ENCODE assay signal across 13 cellular contexts in genomic region chr18:48979944-48980890, GRCh38. TPM values are rescaled to one million over a fixed set of nuclear protein-coding genes. Genes with fewer than 3 reads are reported as not detected.
DNase-seq lines count a peak whose midpoint lies in the region; ATAC-seq and TF ChIP-seq lines count a peak whose summit lies in the region.
"Had no signal": no experiment of that assay in that cellular context is flagged by ENCODE, and none has a peak within 500 bp of the region (broad histone marks: within the 10 kb centered on the region; RNA-seq: fewer than 3 reads in every experiment).

No MANE protein-coding gene starts in this region.

- peaks cover 5% of the 10 kb centered on the region; the same call in 1 of the 2 replicates for H3K4me1 ChIP-seq in DND-41 (ENCODE audit: insufficient read depth, low read length)
- H3K4me1 ChIP-seq in mucosa of rectum (ENCODE audit: control insufficient read depth in 2 of 2, insufficient read depth in 2 of 2, low read length in 2 of 2), result peaks cover 0 to 18% of the 10 kb centered on the region in 2 donors

- H3K36me3 ChIP-seq in DND-41 (ENCODE audit: insufficient read depth, low read length) (no peaks in the 10 kb centered on the region), mucosa of rectum (ENCODE audit: control insufficient read depth in 2 of 2, insufficient read depth in 2 of 2, low read length in 2 of 2) (no peaks in the 10 kb centered on the region)
- H3K36me3 ChIP-seq: esophagus muscularis mucosa, ovary had no signal

- no peaks in the 10 kb centered on the region for H3K79me2 ChIP-seq in DND-41 (ENCODE audit: insufficient read depth, low read length)

- peak overlapping the region; percentile 28 for H3K27ac Mint-ChIP-seq in activated T-helper 17 cell treated with anti-CD3 and anti-CD28 coated beads, Interleukin-2, amount 50 U/mL, for 72 hours

- H3K4me3 ChIP-seq in DND-41 (ENCODE audit: low read depth in 1 of 2, low read length in 2 of 2) (no peak overlapping the region), mucosa of rectum (ENCODE audit: low read length in 2 of 2) (no peak overlapping the region)
- H3K4me3 ChIP-seq: esophagus muscularis mucosa, ovary had no signal

- no peaks in the 10 kb centered on the region for H3K9me3 Mint-ChIP-seq in activated T-helper 17 cell treated with anti-CD3 and anti-CD28 coated beads, Interleukin-2, amount 50 U/mL, for 72 hours

- H3K27me3 Mint-ChIP-seq in activated T-helper 17 cell treated with anti-CD3 and anti-CD28 coated beads, Interleukin-2, amount 50 U/mL, for 72 hours, result peaks cover 8% of the 10 kb centered on the region

- no peaks in the 10 kb centered on the region for H4K20me1 ChIP-seq in DND-41 (ENCODE audit: insufficient read depth, low read length)

- no peaks in the 10 kb centered on the region for H3K9me3 ChIP-seq in DND-41 (ENCODE audit: insufficient read depth, low read length, severe bottlenecking)
- no peaks in the 10 kb centered on the region for H3K9me3 ChIP-seq in mucosa of rectum (ENCODE audit: control insufficient read depth in 2 of 2, low read length in 2 of 2)
- H3K9me3 ChIP-seq: esophagus muscularis mucosa, ovary had no signal

- no peak overlapping the region for H3K4me3 Mint-ChIP-seq in activated T-helper 17 cell treated with anti-CD3 and anti-CD28 coated beads, Interleukin-2, amount 50 U/mL, for 72 hours
- H3K4me3 Mint-ChIP-seq: T-helper 17 cell had no signal

- no peak overlapping the region for H3K9ac ChIP-seq in DND-41 (ENCODE audit: low read depth, low read length)
- no peak overlapping the region for H3K9ac ChIP-seq in mucosa of rectum (ENCODE audit: low read depth in 1 of 2, low read length in 2 of 2)

- no peak overlapping the region for H3K27ac ChIP-seq in DND-41 (ENCODE audit: low read length)
- peak overlapping the region; percentile 59 to 75 for H3K27ac ChIP-seq in mucosa of rectum (ENCODE audit: low read depth in 2 of 2, low read length in 2 of 2)
- H3K27ac ChIP-seq: esophagus muscularis mucosa, ovary had no signal

- no peak for TF ChIP-seq CTCF in DND-41 (IDR thresholded peaks at IDR 0.05; ENCODE audit: borderline replicate concordance, extremely low read depth, low read length, poor library complexity, severe bottlenecking)

- ATAC-seq in DND-41 (ENCODE audit: insufficient read depth, low read depth), result peak; percentile 45
- peak; percentile 19 for ATAC-seq in activated T-helper 17 cell treated with anti-CD3 and anti-CD28 coated beads, Interleukin-2, amount 50 U/mL, for 72 hours (replicated peaks)
- no peak for ATAC-seq in HG02571 (IDR thresholded peaks at IDR 0.05; ENCODE audit: unreplicated experiment)
- ATAC-seq in left lobe of liver, result no peak
- ATAC-seq in HG02840 (IDR thresholded peaks at IDR 0.05; ENCODE audit: low FRiP score, unreplicated experiment), result no peak
- ATAC-seq in GM19463 (IDR thresholded peaks at IDR 0.05; ENCODE audit: unreplicated experiment), result no peak
- ATAC-seq: T-helper 17 cell had no signal

- H3K4me1 Mint-ChIP-seq in activated T-helper 17 cell treated with anti-CD3 and anti-CD28 coated beads, Interleukin-2, amount 50 U/mL, for 72 hours, result peaks cover 6% of the 10 kb centered on the region

- no peaks in the 10 kb centered on the region for H3K27me3 ChIP-seq in DND-41 (ENCODE audit: insufficient read depth, low read length, poor library complexity)
- H3K27me3 ChIP-seq in mucosa of rectum (ENCODE audit: control insufficient read depth in 2 of 2, insufficient read depth in 2 of 2, low read length in 2 of 2), result no peaks in the 10 kb centered on the region
- H3K27me3 ChIP-seq: ovary had no signal

- no peak overlapping the region for H2AFZ ChIP-seq in DND-41 (ENCODE audit: low read depth, low read length)

- DNase-seq in DND-41, result no peak
- peak; percentile 79 for DNase-seq in MV-4-11 (lab: John Stamatoyannopoulos, UW)
- no peak for DNase-seq in left lobe of liver (ENCODE audit: low spot score)
- DNase-seq: NCI-H82; ovary; stimulated activated CD4-positive, alpha-beta T cell treated with anti-CD3 and anti-CD28 coated beads, Interleukin-4, amount 100 ng/mL, for 24 hours; T-helper 17 cell had no signal

- H3K36me3 Mint-ChIP-seq in activated T-helper 17 cell treated with anti-CD3 and anti-CD28 coated beads, Interleukin-2, amount 50 U/mL, for 72 hours (ENCODE audit: low read depth), result no peaks in the 10 kb centered on the region

- no peak overlapping the region for H3K4me2 ChIP-seq in DND-41 (ENCODE audit: insufficient read depth, low read length)

RNA-seq across cellular contexts. Expression of gene SMAD7, which starts 29.5 kb away (rescaled TPM):
- total RNA-seq in activated T-helper 17 cell treated with anti-CD3 and anti-CD28 coated beads, Interleukin-2, amount 50 U/mL, for 72 hours, result 10 to 100 TPM; 23.4 to 40.7 TPM
- total RNA-seq in left lobe of liver, result 12.4 TPM

Comparison
In these comparisons a context has a peak if more than half of its experiments do, and no peak if none do; other contexts are left out.
1. ATAC-seq: peak in DND-41 (single experiment) and activated T-helper 17 cell treated with anti-CD3 and anti-CD28 coated beads, Interleukin-2, amount 50 U/mL, for 72 hours (single experiment); none in HG02571 (single experiment), left lobe of liver (single experiment), HG02840 (single experiment) and GM19463 (single experiment).